Comparison of ENCODE assay signal across 8 cellular contexts in genomic region chr3:119637679-119638525, GRCh38.
DNase-seq lines count a peak whose midpoint lies in the region; ATAC-seq, FAIRE-seq and TF ChIP-seq lines count a peak whose summit lies in the region.

No MANE protein-coding gene starts in this region.

- FAIRE-seq in H54 (lab: Jason Lieb, UNC): peak; percentile 73

- peaks cover 22% of the 10 kb centered on the region for H3F3A ChIP-seq in MM.1S (ENCODE audit: insufficient read depth, low read length)

- no peaks in the 10 kb centered on the region for H3K36me3 ChIP-seq in MM.1S (replicated peaks; ENCODE audit: insufficient read depth, low read length)
- H3K36me3 ChIP-seq in muscle layer of colon (ENCODE audit: insufficient read depth, low read length): peaks cover 29% of the 10 kb centered on the region

- H3K9me3 ChIP-seq in MM.1S (replicated peaks; ENCODE audit: insufficient read depth, low read length) (no peaks in the 10 kb centered on the region), muscle layer of colon (ENCODE audit: low read length) (no peaks in the 10 kb centered on the region)

- no peaks in the 10 kb centered on the region for H3K79me2 ChIP-seq in MM.1S (ENCODE audit: low read length)

- H3K4me1 ChIP-seq in MM.1S (ENCODE audit: low read length) (peaks cover 52% of the 10 kb centered on the region), muscle layer of colon (ENCODE audit: insufficient read depth, low read length) (peaks cover 9% of the 10 kb centered on the region)

- TF ChIP-seq POLR2A in GM18505 (IDR thresholded peaks at IDR 0.05; ENCODE audit: borderline replicate concordance, extremely low read depth, insufficient read depth, insufficient read length) (no peak), H54 (IDR thresholded peaks at IDR 0.05; ENCODE audit: low read depth, low read length) (no peak)

- H3K27me3 ChIP-seq in MM.1S (replicated peaks; ENCODE audit: insufficient read depth, low read length) (no peaks in the 10 kb centered on the region), muscle layer of colon (ENCODE audit: control insufficient read depth in 1 of 2, insufficient read depth in 2 of 2, low read length in 2 of 2) (no peaks in the 10 kb centered on the region)

- peak overlapping the region; percentile 48 for H3K4me3 ChIP-seq in MM.1S (ENCODE audit: low read length)
- H3K4me3 ChIP-seq in cardiac fibroblast (replicated peaks in 1 of 2; ENCODE audit: low read depth in 2 of 2, low read length in 2 of 2): no peak overlapping the region
- H3K4me3 ChIP-seq in muscle layer of colon (ENCODE audit: low read depth in 1 of 2, low read length in 2 of 2): no peak overlapping the region

- H2AFZ ChIP-seq in MM.1S (ENCODE audit: low read length): peak overlapping the region; percentile 32

- H4K20me1 ChIP-seq in MM.1S (ENCODE audit: insufficient read depth, low read length): no peaks in the 10 kb centered on the region

- ATAC-seq in GM18505 (IDR thresholded peaks at IDR 0.05; ENCODE audit: unreplicated experiment): peak; percentile 42

- no peak for TF ChIP-seq CTCF in MM.1S (IDR thresholded peaks at IDR 0.05; ENCODE audit: low read length)
- TF ChIP-seq CTCF in cardiac fibroblast (IDR thresholded peaks at IDR 0.05; ENCODE audit: low read depth, low read length): no peak

- peak overlapping the region; percentile 69 for H3K4me2 ChIP-seq in MM.1S (ENCODE audit: low read depth, low read length)

- H3K27ac ChIP-seq in MM.1S (ENCODE audit: low read length) (peak overlapping the region; percentile 93), muscle layer of colon (ENCODE audit: low read depth, low read length) (peak overlapping the region; percentile 51)

- H3K9me2 ChIP-seq in MM.1S (replicated peaks; ENCODE audit: insufficient read depth, low read length): no peaks in the 10 kb centered on the region

- DNase-seq in H54 (ENCODE audit: insufficient read length, low spot score) (peak; percentile 54), MM.1S (peak; percentile 72), cardiac fibroblast (ENCODE audit: low read depth in 2 of 2) (peak; percentile 85 to 90), hippocampal formation (lab: John Stamatoyannopoulos, UW) (no peak), islet precursor cell (no peak), NCI-H524 treated with DMSO at 0.1 percent for 48 hours (lab: John Stamatoyannopoulos, UW) (no peak)

- H3K9ac ChIP-seq in MM.1S (ENCODE audit: low read length) (peak overlapping the region; percentile 84), muscle layer of colon (ENCODE audit: low read length) (no peak overlapping the region)

Comparison
In these comparisons a context has a peak if more than half of its experiments do, and no peak if none do; other contexts are left out.
1. DNase-seq: peak in H54 (single experiment), MM.1S (single experiment) and cardiac fibroblast (2 of 2); none in hippocampal formation (0 of 2), islet precursor cell (single experiment) and NCI-H524 treated with DMSO at 0.1 percent for 48 hours (single experiment).